ENCODE assay signal across 22 cellular contexts in the genomic region with DNA sequence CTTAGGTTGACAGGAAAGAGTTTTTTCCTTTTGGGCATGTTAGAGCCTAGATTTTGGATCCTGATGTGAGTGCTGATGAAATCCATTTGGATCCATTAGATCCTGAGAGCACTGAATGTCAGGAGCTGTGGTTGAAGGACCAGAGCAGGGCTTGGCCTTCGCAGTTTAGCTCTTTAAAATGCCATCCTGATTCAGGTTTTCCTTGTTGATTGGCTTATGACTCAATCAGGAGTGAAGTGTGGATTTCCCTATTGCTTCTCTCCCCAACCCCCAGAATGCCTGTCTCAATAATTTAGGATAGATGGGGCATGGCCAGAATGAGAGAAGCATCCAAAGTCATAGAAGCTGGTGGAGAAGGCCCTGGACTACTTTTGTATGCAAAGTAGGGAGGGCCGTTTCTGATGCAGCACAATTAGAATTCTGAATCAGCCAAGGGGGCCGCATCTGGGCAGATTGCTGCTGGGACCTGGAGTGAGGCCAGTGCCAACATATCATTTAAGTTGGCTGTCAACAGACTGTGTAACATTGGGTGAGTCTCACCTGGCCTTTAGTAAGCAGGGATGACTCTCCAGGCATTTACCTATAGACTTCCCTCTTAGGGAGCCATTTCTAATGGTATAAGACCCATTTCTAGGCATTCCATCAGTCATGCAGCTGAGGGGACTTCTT.
DNase-seq lines count a peak whose midpoint lies in the region; TF ChIP-seq lines count a peak whose summit lies in the region.
"Had no signal": no experiment of that assay in that cellular context is flagged by ENCODE, and none has a peak within 500 bp of the region (broad histone marks: within the 10 kb centered on the region; RNA-seq: fewer than 3 reads in every experiment).

No MANE protein-coding gene starts in this region.

- no peak overlapping the region for H3K4me3 Mint-ChIP-seq in endodermal cell
- H3K4me3 Mint-ChIP-seq: activated B cell treated with CpG ODN at 0.5 μM for 24 hours; activated CD8-positive, alpha-beta T cell treated with anti-CD3 and anti-CD28 coated beads, Interleukin-2, amount 10 ng/mL, durations not matched to agents 7 days and 5 days; activated naive CD4-positive, alpha-beta T cell treated with anti-CD3 and anti-CD28 coated beads, Interleukin-2, amount 50 U/mL, for 24 hours; memory B cell; nephron had no signal

- H3K27me3 ChIP-seq in endodermal cell (ENCODE audit: control insufficient read depth, insufficient read depth, low read length, poor library complexity, severe bottlenecking), result no peaks in the 10 kb centered on the region
- H3K27me3 ChIP-seq: BLaER1, colonic mucosa, SJCRH30, spleen, uterus had no signal

- H3K9me3 Mint-ChIP-seq in endodermal cell, result no peaks in the 10 kb centered on the region
- H3K9me3 Mint-ChIP-seq: activated B cell treated with CpG ODN at 0.5 μM for 24 hours; activated naive CD4-positive, alpha-beta T cell treated with anti-CD3 and anti-CD28 coated beads, Interleukin-2, amount 50 U/mL, for 24 hours; memory B cell; nephron had no signal

- peak overlapping the region; percentile 48 for H3K4me3 ChIP-seq in endodermal cell (ENCODE audit: low read length)
- H3K4me3 ChIP-seq: BLaER1, colonic mucosa, prostate gland, SJCRH30, spleen, uterus had no signal

- TF ChIP-seq CTCF in endodermal cell (conservative IDR thresholded peaks at IDR 0.05), result no peak

- intact Hi-C loops in posterior cingulate gyrus (cut with DNase I), result no loop called here

- H3K27ac ChIP-seq in endodermal cell (ENCODE audit: low read depth, low read length), result no peak overlapping the region
- H3K27ac ChIP-seq: BLaER1, colonic mucosa, prostate gland, SJCRH30, spleen, uterus had no signal

- no peak overlapping the region for H3K9ac ChIP-seq in endodermal cell (ENCODE audit: extremely low read depth, low read length, poor library complexity, severe bottlenecking)
- H3K9ac ChIP-seq: BLaER1 had no signal

- H3K4me1 Mint-ChIP-seq in endodermal cell, result peaks cover 60% of the 10 kb centered on the region
- H3K4me1 Mint-ChIP-seq: activated B cell treated with CpG ODN at 0.5 μM for 24 hours; activated naive CD4-positive, alpha-beta T cell treated with anti-CD3 and anti-CD28 coated beads, Interleukin-2, amount 50 U/mL, for 24 hours; memory B cell had no signal

- H3K27ac Mint-ChIP-seq in endodermal cell, result no peak overlapping the region
- H3K27ac Mint-ChIP-seq: activated B cell treated with CpG ODN at 0.5 μM for 24 hours; activated CD8-positive, alpha-beta T cell treated with anti-CD3 and anti-CD28 coated beads, Interleukin-2, amount 10 ng/mL, durations not matched to agents 7 days and 5 days; activated naive CD4-positive, alpha-beta T cell treated with anti-CD3 and anti-CD28 coated beads, Interleukin-2, amount 50 U/mL, for 24 hours; memory B cell had no signal

- 87% methylated on average over 3 of the region's 3 CpGs for WGBS in endodermal cell (ENCODE audit: insufficient coverage in 1 of 2, insufficient read length in 1 of 2), 2 experiments

- no peaks in the 10 kb centered on the region for H3K9me3 ChIP-seq in endodermal cell (ENCODE audit: control insufficient read depth, low read length)
- H3K9me3 ChIP-seq: BLaER1, colonic mucosa, prostate gland, SJCRH30, spleen, uterus had no signal

- peaks cover 4% of the 10 kb centered on the region for H3K36me3 Mint-ChIP-seq in endodermal cell (ENCODE audit: low read depth)
- H3K36me3 Mint-ChIP-seq: activated naive CD4-positive, alpha-beta T cell treated with anti-CD3 and anti-CD28 coated beads, Interleukin-2, amount 50 U/mL, for 24 hours; memory B cell had no signal

- DNase-seq in NCI-H1417 (lab: John Stamatoyannopoulos, UW) (peak in 2 of 3 experiments; percentile 13 to 51), NCI-H1417 treated with DMSO at 0.1 percent for 48 hours (lab: John Stamatoyannopoulos, UW) (no peak), NCI-H69 (lab: John Stamatoyannopoulos, UW) (peak; percentile 96), endodermal cell (no peak), renal cortical epithelial cell (ENCODE audit: low read depth) (peak; percentile 34), posterior cingulate gyrus (no peak), SKM-1 (lab: John Stamatoyannopoulos, UW; ENCODE audit: unreplicated experiment) (no peak), SW 1271 (lab: John Stamatoyannopoulos, UW) (no peak)
- DNase-seq: activated B cell treated with CpG ODN at 0.5 μM for 24 hours; activated CD8-positive, alpha-beta T cell treated with anti-CD3 and anti-CD28 coated beads, Interleukin-2, amount 10 ng/mL, durations not matched to agents 7 days and 5 days; colonic mucosa; hippocampal formation; NCI-H1694; NCI-H446; SJCRH30; spleen; uterus had no signal

- no peaks in the 10 kb centered on the region for H3K36me3 ChIP-seq in endodermal cell (ENCODE audit: control insufficient read depth, insufficient read depth, low read length)
- H3K36me3 ChIP-seq: BLaER1, colonic mucosa, prostate gland, SJCRH30, spleen, uterus had no signal

- no peaks in the 10 kb centered on the region for H3K27me3 Mint-ChIP-seq in endodermal cell (ENCODE audit: insufficient read depth)
- H3K27me3 Mint-ChIP-seq: memory B cell had no signal

- peaks cover 16% of the 10 kb centered on the region for H3K4me1 ChIP-seq in endodermal cell (ENCODE audit: control insufficient read depth, insufficient read depth, low read length)
- H3K4me1 ChIP-seq: BLaER1, colonic mucosa, prostate gland, SJCRH30, spleen had no signal

Comparison
In these comparisons a context has a peak if more than half of its experiments do, and no peak if none do; other contexts are left out.
1. DNase-seq: peak in NCI-H1417 (2 of 3), NCI-H69 (single experiment) and renal cortical epithelial cell (single experiment); none in NCI-H1417 treated with DMSO at 0.1 percent for 48 hours (single experiment), endodermal cell (single experiment), posterior cingulate gyrus (0 of 10), SKM-1 (single experiment) and SW 1271 (0 of 2).